ENCODE assay signal across 8 cellular contexts in the genomic region with DNA sequence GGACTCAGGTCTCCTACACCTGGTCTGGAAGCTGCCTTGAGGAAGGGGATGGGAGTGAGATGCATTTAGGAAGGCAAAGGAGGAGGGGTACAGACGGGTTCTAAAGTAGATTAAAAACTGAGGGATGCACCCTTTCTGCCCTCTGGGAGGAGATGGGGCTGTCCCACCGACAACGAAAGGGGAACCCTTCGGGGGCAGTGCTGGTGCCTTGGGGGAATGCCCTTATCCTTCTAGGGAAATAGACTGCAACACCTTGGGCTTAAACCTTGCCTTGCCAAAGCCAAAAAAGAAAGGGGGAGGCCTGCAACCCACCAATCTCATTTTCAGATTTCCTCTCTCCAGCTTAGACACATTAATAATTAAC.
DNase-seq lines count a peak whose midpoint lies in the region; ATAC-seq and TF ChIP-seq lines count a peak whose summit lies in the region.

No MANE protein-coding gene starts in this region.

- peak overlapping the region; percentile 53 for H3K4me3 ChIP-seq in epithelial cell of esophagus (ENCODE audit: low read length)
- H3K4me3 ChIP-seq in skin epidermis: peak overlapping the region; percentile 26 to 46 (median 35)

- intact Hi-C loops in CD14-positive monocyte (cut with micrococcal nuclease): no loop called here

- peak overlapping the region in 1 of 2 donors; percentile 71 for H3K4me3 Mint-ChIP-seq in CD14-positive monocyte

- peaks cover 0 to 1% of the 10 kb centered on the region in 2 donors for H3K36me3 Mint-ChIP-seq in CD14-positive monocyte

- peak overlapping the region in 2 of 21 experiments; percentile 39 to 66 for H3K27ac ChIP-seq in skin epidermis

- TF ChIP-seq CTCF in epithelial cell of esophagus (IDR thresholded peaks at IDR 0.05; ENCODE audit: insufficient read depth, low read depth, low read length, missing control alignments) (no peak), CD14-positive monocyte (IDR thresholded peaks at IDR 0.05) (no peak)

- H3K9me3 Mint-ChIP-seq in CD14-positive monocyte: peaks cover 0 to 7% (median 1%) of the 10 kb centered on the region in 7 donors

- peak overlapping the region in 2 of 7 donors; percentile 6 to 63 for H3K27ac Mint-ChIP-seq in CD14-positive monocyte

- H3K4me1 Mint-ChIP-seq in CD14-positive monocyte: peaks cover 7% of the 10 kb centered on the region

- DNase-seq in epithelial cell of esophagus (ENCODE audit: low read depth): no peak
- DNase-seq in GM03348 (ENCODE audit: low spot score): no peak
- no peak for DNase-seq in CD14-positive monocyte (ENCODE audit: low spot score)
- DNase-seq in DMS79 (lab: John Stamatoyannopoulos, UW): no peak

- peaks cover 50 to 64% (median 53%) of the 10 kb centered on the region in 3 donors for H3K27me3 Mint-ChIP-seq in CD14-positive monocyte (ENCODE audit: low read depth in 3 of 3)

- ATAC-seq in GM19395 (IDR thresholded peaks at IDR 0.05; ENCODE audit: unreplicated experiment) (peak; percentile 50), HG03108 (IDR thresholded peaks at IDR 0.05; ENCODE audit: unreplicated experiment) (peak; percentile 53), HG02970 (IDR thresholded peaks at IDR 0.05; ENCODE audit: low FRiP score, unreplicated experiment) (no peak)
